In the genomic region with DNA sequence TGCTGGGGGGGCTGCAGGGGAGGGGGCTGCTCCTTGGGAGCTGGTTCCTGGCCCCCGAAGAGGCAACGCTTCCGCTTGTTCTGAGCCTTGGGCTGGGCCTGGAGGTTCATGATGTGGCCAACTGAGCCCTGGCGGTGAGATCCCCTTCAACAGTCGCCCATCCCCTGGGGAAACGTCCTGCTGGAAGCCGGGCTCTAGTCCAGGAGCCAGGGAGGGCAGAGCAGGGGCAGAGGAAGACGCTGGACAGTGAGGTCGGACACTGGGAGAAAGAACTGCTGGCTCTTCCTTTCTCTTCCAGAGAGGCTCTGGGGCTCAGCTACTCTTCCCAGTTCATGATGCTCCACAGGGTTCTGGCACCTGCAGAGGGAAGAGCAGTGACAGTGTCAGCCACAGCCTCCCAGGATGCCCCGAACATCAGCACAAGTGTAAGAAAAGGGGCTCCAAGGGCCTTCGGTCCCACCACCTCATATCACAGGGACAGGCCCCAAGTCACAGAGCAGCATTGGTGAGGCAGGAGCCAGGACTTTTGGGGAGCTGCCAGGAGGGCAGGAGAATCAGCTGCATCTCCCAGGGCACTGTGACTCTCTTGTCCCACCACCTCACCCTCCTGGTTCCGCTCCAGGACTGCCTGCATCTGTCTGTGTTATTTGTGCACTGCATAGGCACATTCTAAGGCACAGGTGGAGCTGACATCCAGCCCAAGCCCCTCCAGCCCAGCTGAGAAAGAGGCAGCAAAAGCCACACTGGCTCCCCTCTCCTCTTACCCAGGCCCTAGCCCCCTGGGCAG, we compare ENCODE assay signal across 1 cellular context.
TF ChIP-seq lines count a peak whose summit lies in the region.

No MANE protein-coding gene starts in this region.

TF ChIP-seq in H1, 55 proteins besides CTCF, POLR2A, EP300 and RAD21:
- TF ChIP-seq CBX5 (IDR thresholded peaks at IDR 0.05; ENCODE audit: low read depth, low read length) = no peak
- TF ChIP-seq SIRT6 (IDR thresholded peaks at IDR 0.05; ENCODE audit: low read length) = no peak
- no peak for TF ChIP-seq SP2 (IDR thresholded peaks at IDR 0.05; ENCODE audit: low read length)
- TF ChIP-seq HDAC6 (IDR thresholded peaks at IDR 0.05; ENCODE audit: low read depth, low read length) = no peak
- TF ChIP-seq RBBP5 (IDR thresholded peaks at IDR 0.05; ENCODE audit: borderline replicate concordance, low read depth, low read length) = no peak
